In the genomic region with DNA sequence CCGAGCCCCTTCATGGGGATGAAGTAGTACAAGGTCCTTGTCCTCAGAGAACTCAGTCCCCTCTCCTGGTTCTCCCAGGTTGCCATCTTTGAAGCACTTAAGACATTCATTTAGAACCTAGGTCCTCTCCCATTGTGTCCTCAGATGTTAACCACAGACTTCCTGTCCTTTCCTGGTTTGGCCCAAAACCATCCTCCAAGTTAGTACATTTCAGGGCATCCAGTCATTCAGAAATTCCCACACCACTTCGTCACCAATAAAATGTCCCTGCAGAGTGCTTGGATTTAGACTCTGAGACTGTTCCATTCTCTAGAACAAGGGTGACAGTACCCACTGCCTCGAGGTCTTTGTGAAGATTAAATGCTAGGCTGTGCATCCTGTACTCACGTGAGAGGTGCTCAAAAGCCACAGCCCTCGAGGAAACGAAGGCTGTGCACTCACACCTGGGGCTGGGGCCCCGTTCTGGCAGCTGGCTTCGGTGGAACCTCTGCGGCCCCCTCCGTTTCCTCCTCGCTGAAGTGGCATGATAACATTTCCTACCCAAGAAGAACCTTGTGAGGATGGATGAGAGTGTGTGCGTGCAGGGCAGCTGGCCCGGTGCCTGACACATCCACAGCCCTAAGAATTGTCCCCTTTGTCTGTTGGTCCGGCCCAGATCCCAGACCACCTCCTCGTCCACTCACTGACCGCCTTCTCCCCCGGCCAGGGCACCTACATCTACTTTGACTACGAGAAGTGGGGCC, we compare ENCODE assay signal across 10 cellular contexts. TPM values are rescaled to one million over a fixed set of nuclear protein-coding genes. Genes with fewer than 3 reads are reported as not detected.
DNase-seq lines count a peak whose midpoint lies in the region; ATAC-seq and TF ChIP-seq lines count a peak whose summit lies in the region.
"Had no signal": no experiment of that assay in that cellular context is flagged by ENCODE, and none has a peak within 500 bp of the region (broad histone marks: within the 10 kb centered on the region; RNA-seq: fewer than 3 reads in every experiment).

No MANE protein-coding gene starts in this region.

- H3K36me3 Mint-ChIP-seq in activated T-cell treated with anti-CD3 and anti-CD28 coated beads, Interleukin-2, amount 50 U/mL, for 72 hours (ENCODE audit: insufficient read depth in 2 of 2) = peaks cover 4 to 33% of the 10 kb centered on the region in 2 donors

- TF ChIP-seq CTCF in fibroblast of mammary gland (conservative IDR thresholded peaks at IDR 0.05; ENCODE audit: control insufficient read depth, insufficient read depth, low read depth, low read length) = no peak

- H3K27me3 ChIP-seq in MG63 = no peaks in the 10 kb centered on the region

- H3K27me3 Mint-ChIP-seq in activated T-cell treated with anti-CD3 and anti-CD28 coated beads, Interleukin-2, amount 50 U/mL, for 72 hours (ENCODE audit: low read depth) = no peaks in the 10 kb centered on the region

- peak overlapping the region; percentile 52 for H3K27ac Mint-ChIP-seq in activated T-cell treated with anti-CD3 and anti-CD28 coated beads, Interleukin-2, amount 50 U/mL, for 72 hours

- no peak for ATAC-seq in activated T-cell treated with anti-CD3 and anti-CD28 coated beads, Interleukin-2, amount 50 U/mL, for 72 hours (replicated peaks in 1 of 2)
- no peak for ATAC-seq in GM18511 (IDR thresholded peaks at IDR 0.05; ENCODE audit: unreplicated experiment)

- no peak overlapping the region for H3K4me3 ChIP-seq in fibroblast of mammary gland (ENCODE audit: control insufficient read depth, low read depth, low read length)
- no peak overlapping the region for H3K4me3 ChIP-seq in MG63

- peak; percentile 63 for DNase-seq in AG08396 (ENCODE audit: low spot score)
- peak; percentile 72 for DNase-seq in GM04503 (ENCODE audit: low read depth)
- DNase-seq in activated T-cell treated with anti-CD3 and anti-CD28 coated beads, Interleukin-2, amount 50 U/mL, for 72 hours = peak; percentile 31 to 38
- DNase-seq in fibroblast of mammary gland (ENCODE audit: low read depth) = peak; percentile 83
- DNase-seq in MG63 = no peak
- DNase-seq in dedifferentiated amniotic fluid mesenchymal stem cell (ENCODE audit: extremely low spot score) = no peak
- DNase-seq in COLO668 (lab: John Stamatoyannopoulos, UW; ENCODE audit: unreplicated experiment) = no peak
- DNase-seq: erythroblast, KG1 had no signal

- peaks cover 87% of the 10 kb centered on the region for H3K36me3 ChIP-seq in MG63

- H3K4me3 Mint-ChIP-seq in activated T-cell treated with anti-CD3 and anti-CD28 coated beads, Interleukin-2, amount 50 U/mL, for 72 hours = peak overlapping the region in 1 of 2 donors; percentile 14

- H3K9me3 ChIP-seq in MG63 = no peaks in the 10 kb centered on the region

- no peaks in the 10 kb centered on the region for H3K9me3 Mint-ChIP-seq in activated T-cell treated with anti-CD3 and anti-CD28 coated beads, Interleukin-2, amount 50 U/mL, for 72 hours

- H3K4me1 Mint-ChIP-seq in activated T-cell treated with anti-CD3 and anti-CD28 coated beads, Interleukin-2, amount 50 U/mL, for 72 hours (ENCODE audit: low read depth) = peaks cover 30% of the 10 kb centered on the region

RNA-seq across cellular contexts. Expression of gene LENG1, which starts 4.7 kb away (rescaled TPM):
- 1 to 10 TPM; 2.9 to 3.7 TPM for total RNA-seq in activated T-cell treated with anti-CD3 and anti-CD28 coated beads, Interleukin-2, amount 50 U/mL, for 72 hours
- 11.1 and 18.2 TPM in 2 replicates for total RNA-seq in MG63 (2014; rRNA removed; shearing (Covaris generic); ENCODE audit: low replicate concordance)

RNA-seq across cellular contexts. Expression of gene CNOT3, which starts 17.2 kb away (rescaled TPM):
- total RNA-seq in activated T-cell treated with anti-CD3 and anti-CD28 coated beads, Interleukin-2, amount 50 U/mL, for 72 hours = 100 to 1,000 TPM in 1 of 2 donors, 10 to 100 TPM in 1; 84.5 to 107 TPM
- 9.0 and 38.0 TPM in 2 replicates for total RNA-seq in MG63 (2014; rRNA removed; shearing (Covaris generic); ENCODE audit: low replicate concordance)

RNA-seq across cellular contexts. Expression of gene TMC4, which starts 18.2 kb away (rescaled TPM):
- total RNA-seq in activated T-cell treated with anti-CD3 and anti-CD28 coated beads, Interleukin-2, amount 50 U/mL, for 72 hours = under 1 TPM; 0.24 to 0.63 TPM
- total RNA-seq in MG63 (2014; rRNA removed; shearing (Covaris generic); ENCODE audit: low replicate concordance) = not detected in 2 replicates

RNA-seq across cellular contexts. Expression of gene MBOAT7, which starts 34.6 kb away (rescaled TPM):
- 10 to 100 TPM; 60.3 to 71.0 TPM for total RNA-seq in activated T-cell treated with anti-CD3 and anti-CD28 coated beads, Interleukin-2, amount 50 U/mL, for 72 hours
- 15.7 and 43.2 TPM in 2 replicates for total RNA-seq in MG63 (2014; rRNA removed; shearing (Covaris generic); ENCODE audit: low replicate concordance)

RNA-seq across cellular contexts. Expression of gene TSEN34, which starts 36.3 kb away (rescaled TPM):
- total RNA-seq in activated T-cell treated with anti-CD3 and anti-CD28 coated beads, Interleukin-2, amount 50 U/mL, for 72 hours = 10 to 100 TPM; 11.0 to 17.5 TPM
- total RNA-seq in MG63 (2014; rRNA removed; shearing (Covaris generic); ENCODE audit: low replicate concordance) = 68.7 and 103 TPM in 2 replicates

Comparison
In these comparisons a context has a peak if more than half of its experiments do, and no peak if none do; other contexts are left out.
1. DNase-seq: peak in AG08396 (single experiment), GM04503 (single experiment), activated T-cell treated with anti-CD3 and anti-CD28 coated beads, Interleukin-2, amount 50 U/mL, for 72 hours (2 of 2) and fibroblast of mammary gland (single experiment); none in MG63 (single experiment), dedifferentiated amniotic fluid mesenchymal stem cell (single experiment) and COLO668 (single experiment).